In genomic region chr12:69610729-69611128, GRCh38 we compare ENCODE assay signal across 29 cellular contexts. TPM values are rescaled to one million over a fixed set of nuclear protein-coding genes. Genes with fewer than 3 reads are reported as not detected.
A peak's percentile ranks its signal among the peaks of the same experiment; 100 is the strongest.
DNase-seq lines count a peak whose midpoint lies in the region; ATAC-seq, FAIRE-seq and TF ChIP-seq lines count a peak whose summit lies in the region.
"Had no signal": no experiment of that assay in that cellular context is flagged by ENCODE, and none has a peak within 500 bp of the region (broad histone marks: within the 10 kb centered on the region; RNA-seq: fewer than 3 reads in every experiment).

Gene LRRC10 (minus strand): TSS chr12:69610907. CDS start chr12:69610838, 69 bp downstream.

- H3K36me3 Mint-ChIP-seq in neural progenitor cell, result no peaks in the 10 kb centered on the region
- no peaks in the 10 kb centered on the region for H3K36me3 Mint-ChIP-seq in activated CD8-positive, alpha-beta T cell treated with anti-CD3 and anti-CD28 coated beads, Interleukin-2, amount 10 ng/mL, durations not matched to agents 7 days and 5 days (ENCODE audit: low read depth)
- no peaks in the 10 kb centered on the region for H3K36me3 Mint-ChIP-seq in type B pancreatic cell
- H3K36me3 Mint-ChIP-seq: CD14-positive monocyte; CD8-positive, alpha-beta memory T cell had no signal

- H3K4me2 ChIP-seq in H1 (ENCODE audit: insufficient read depth in 1 of 2, low read depth in 2 of 2, low read length in 2 of 2) (no peak within 1 kb of the TSS), neural progenitor cell (no peak within 1 kb of the TSS)
- H3K4me2 ChIP-seq: KMS-11 had no signal

- no peaks in the 10 kb centered on the region for H3K9me3 ChIP-seq in H1 (ENCODE audit: insufficient read depth in 2 of 2, low read depth in 1 of 2, low read length in 1 of 2)
- peaks cover 0 to 5% (median 0%) of the 10 kb centered on the region in 11 donors for H3K9me3 ChIP-seq in heart right ventricle
- no peaks in the 10 kb centered on the region for H3K9me3 ChIP-seq in neural progenitor cell (ENCODE audit: low read depth)
- H3K9me3 ChIP-seq: BE2C had no signal

- no peak within 1 kb of the TSS for H2BK12ac ChIP-seq in H1 (ENCODE audit: low read depth, low read length)

- no peak within 1 kb of the TSS for H3K27ac ChIP-seq in H1 (ENCODE audit: low read depth, low read length)
- H3K27ac ChIP-seq in heart right ventricle, result peak within 1 kb of the TSS in 9 of 10 donors; percentile 29 to 79 (median 73)
- H3K27ac ChIP-seq in neural progenitor cell, result no peak within 1 kb of the TSS
- H3K27ac ChIP-seq: 22Rv1, KMS-11 had no signal

- TF ChIP-seq POLR2A in H1 (IDR thresholded peaks at IDR 0.05; ENCODE audit: control extremely low read depth in 1 of 2, low read depth in 2 of 2, low read length in 2 of 2), result no peak

- no peak for FAIRE-seq in H1 (lab: Jason Lieb, UNC)
- FAIRE-seq: GM12892, GM19239, H54 had no signal

- H3K27me3 ChIP-seq in H1 (replicated peaks in 1 of 4; ENCODE audit: control insufficient read depth in 3 of 4, extremely low read depth in 1 of 4, insufficient read depth in 3 of 4, low read length in 3 of 4), result no peaks in the 10 kb centered on the region
- no peaks in the 10 kb centered on the region for H3K27me3 ChIP-seq in heart right ventricle
- H3K27me3 ChIP-seq in neural progenitor cell, result no peaks in the 10 kb centered on the region
- H3K27me3 ChIP-seq: BE2C had no signal

- H3K23me2 ChIP-seq in H1 (ENCODE audit: low read depth, low read length), result no peaks in the 10 kb centered on the region

- POLR2A ChIA-PET in H1 (lab: Charles Lee; ENCODE audit: partially characterized antibody), result interaction anchor here (1.2 kb wide), 1 partner anchor 335 kb away, joined by 3 read pairs; no protein-coding TSS in a partner anchor
- POLR2A ChIA-PET in activated CD8-positive, alpha-beta T cell treated with anti-CD3 and anti-CD28 coated beads, Interleukin-2, amount 10 ng/mL, durations not matched to agents 7 days and 5 days (lab: Charles Lee), result no interaction called here

- DNase-seq in ELF-1 (ENCODE audit: low read depth, low spot score) (peak; percentile 8), H1 (ENCODE audit: low read depth in 1 of 2, low spot score in 2 of 2) (no peak), heart right ventricle (peak; percentile 50 to 66), neural progenitor cell (ENCODE audit: low spot score) (no peak), NOMO-1 treated with DMSO at 0.1 percent for 48 hours (lab: John Stamatoyannopoulos, UW; ENCODE audit: unreplicated experiment) (no peak), type B pancreatic cell (ENCODE audit: extremely low spot score, unreplicated experiment) (no peak), NCI-H1694 treated with DMSO at 0.1 percent for 48 hours (lab: John Stamatoyannopoulos, UW) (no peak)
- no peak for DNase-seq in activated CD8-positive, alpha-beta T cell treated with anti-CD3 and anti-CD28 coated beads, Interleukin-2, amount 10 ng/mL, durations not matched to agents 7 days and 5 days
- DNase-seq: BE2C; CD8-positive, alpha-beta memory T cell; DMS 273 treated with DMSO at 0.1 percent for 48 hours; DMS79; IMR-90; MM.1S; NCI-H1048; NCI-H1417; NCI-H1694; NCI-H2081; NCI-H2227 treated with DMSO at 0.1 percent for 48 hours; NCI-H526 treated with DMSO at 0.1 percent for 48 hours; RPMI8226; SHP77 treated with DMSO at 0.1 percent for 48 hours had no signal

- H2BK120ac ChIP-seq in H1 (replicated peaks; ENCODE audit: low read depth, low read length), result no peak within 1 kb of the TSS

- no peak within 1 kb of the TSS for H3K4ac ChIP-seq in H1 (replicated peaks; ENCODE audit: insufficient read length, low read depth, low read length)

- no peak within 1 kb of the TSS for H3K14ac ChIP-seq in H1 (ENCODE audit: insufficient read length)

- TF ChIP-seq RAD21 in H1 (IDR thresholded peaks at IDR 0.05 in 1 of 2, conservative IDR thresholded peaks at IDR 0.05 in 1 of 2; ENCODE audit: low read depth in 2 of 2, low read length in 2 of 2), result no peak

- TF ChIP-seq CTCF in H1 (IDR thresholded peaks at IDR 0.05; ENCODE audit: control extremely low read depth in 1 of 3, insufficient read depth in 1 of 3, low read depth in 1 of 3, low read length in 3 of 3) (no peak), heart right ventricle (IDR thresholded peaks at IDR 0.05) (peak in 1 of 9 donors; percentile 9), neural progenitor cell (IDR thresholded peaks at IDR 0.05) (no peak), type B pancreatic cell (conservative IDR thresholded peaks at IDR 0.05) (no peak)

- H3K27ac Mint-ChIP-seq in neural progenitor cell (no peak within 1 kb of the TSS), type B pancreatic cell (no peak within 1 kb of the TSS)
- no peak within 1 kb of the TSS for H3K27ac Mint-ChIP-seq in activated CD8-positive, alpha-beta T cell treated with anti-CD3 and anti-CD28 coated beads, Interleukin-2, amount 10 ng/mL, durations not matched to agents 7 days and 5 days

- no peak within 1 kb of the TSS for H3K18ac ChIP-seq in H1 (ENCODE audit: extremely low read depth, low read length)

- H3K4me1 ChIP-seq in H1 (replicated peaks in 1 of 4; ENCODE audit: control insufficient read depth in 3 of 4, insufficient read depth in 4 of 4, low read length in 3 of 4), result no peaks in the 10 kb centered on the region
- peaks cover 0 to 17% (median 0%) of the 10 kb centered on the region in 9 donors for H3K4me1 ChIP-seq in heart right ventricle
- no peaks in the 10 kb centered on the region for H3K4me1 ChIP-seq in neural progenitor cell
- H3K4me1 ChIP-seq: BE2C had no signal

- H2BK5ac ChIP-seq in H1 (ENCODE audit: low read depth, low read length), result no peak within 1 kb of the TSS

- no peaks in the 10 kb centered on the region for H3F3A ChIP-seq in neural progenitor cell (ENCODE audit: low read depth)

- H3K4me3 Mint-ChIP-seq in neural progenitor cell, result no peak within 1 kb of the TSS
- H3K4me3 Mint-ChIP-seq in activated CD8-positive, alpha-beta T cell treated with anti-CD3 and anti-CD28 coated beads, Interleukin-2, amount 10 ng/mL, durations not matched to agents 7 days and 5 days, result no peak within 1 kb of the TSS
- H3K4me3 Mint-ChIP-seq in type B pancreatic cell, result no peak within 1 kb of the TSS
- H3K4me3 Mint-ChIP-seq: CD8-positive, alpha-beta memory T cell had no signal

- H3K4me1 Mint-ChIP-seq in neural progenitor cell, result no peaks in the 10 kb centered on the region
- no peaks in the 10 kb centered on the region for H3K4me1 Mint-ChIP-seq in activated CD8-positive, alpha-beta T cell treated with anti-CD3 and anti-CD28 coated beads, Interleukin-2, amount 10 ng/mL, durations not matched to agents 7 days and 5 days (ENCODE audit: low read depth)
- H3K4me1 Mint-ChIP-seq in type B pancreatic cell (ENCODE audit: unreplicated experiment), result no peaks in the 10 kb centered on the region
- H3K4me1 Mint-ChIP-seq: CD8-positive, alpha-beta memory T cell had no signal

- no peak within 1 kb of the TSS for H4K5ac ChIP-seq in H1 (ENCODE audit: insufficient read length, low read depth, low read length)

- H4K91ac ChIP-seq in H1 (replicated peaks; ENCODE audit: insufficient read length, low read length), result no peak within 1 kb of the TSS

- WGBS in H1 (ENCODE audit: extremely low coverage in 1 of 2, insufficient coverage in 1 of 2, insufficient read length in 1 of 2, insufficient replicate concordance in 2 of 2, low coverage in 1 of 2, low lambda C conversion rate in 2 of 2, missing lambda C conversion rate in 1 of 2), 2 experiments, result 95% methylated on average over 11 of the region's 11 CpGs; no CpG with 5 or more reads in 1 of the 2 experiments
- whole genome bisulfite sequencing in heart right ventricle, 2 donors, result 58 to 65% methylated on average over 11 of the region's 11 CpGs

- peaks cover 3% of the 10 kb centered on the region for H3K9me3 Mint-ChIP-seq in neural progenitor cell
- H3K9me3 Mint-ChIP-seq in activated CD8-positive, alpha-beta T cell treated with anti-CD3 and anti-CD28 coated beads, Interleukin-2, amount 10 ng/mL, durations not matched to agents 7 days and 5 days (ENCODE audit: insufficient read depth), result no peaks in the 10 kb centered on the region
- no peaks in the 10 kb centered on the region for H3K9me3 Mint-ChIP-seq in type B pancreatic cell
- H3K9me3 Mint-ChIP-seq: CD8-positive, alpha-beta memory T cell had no signal

- CTCF ChIA-PET in H1 (lab: Charles Lee; ENCODE audit: partially characterized antibody), result interaction anchor here (0.6 to 1.6 kb wide), 5 partner anchors 8 to 267 kb away, joined by 3 to 5 read pairs (median 4); no protein-coding TSS in a partner anchor
- CTCF ChIA-PET in activated CD8-positive, alpha-beta T cell treated with anti-CD3 and anti-CD28 coated beads, Interleukin-2, amount 10 ng/mL, durations not matched to agents 7 days and 5 days (lab: Charles Lee), result no interaction called here

- TF ChIP-seq EP300 in H1 (IDR thresholded peaks at IDR 0.05; ENCODE audit: borderline replicate concordance in 1 of 2, low read depth in 2 of 2, low read length in 2 of 2), result no peak

- no peak within 1 kb of the TSS for H2BK20ac ChIP-seq in H1 (ENCODE audit: low read length)

- H4K20me1 ChIP-seq in H1 (replicated peaks in 1 of 2; ENCODE audit: control insufficient read depth in 1 of 2, insufficient read depth in 2 of 2, low read length in 2 of 2) (no peaks in the 10 kb centered on the region), neural progenitor cell (ENCODE audit: low read depth) (no peaks in the 10 kb centered on the region)

- H2AFZ ChIP-seq in H1 (ENCODE audit: low read length), result peak within 1 kb of the TSS; percentile 15; the same call in 1 of the 2 replicates
- H2AFZ ChIP-seq in neural progenitor cell (replicated peaks), result peak within 1 kb of the TSS; percentile 28

- 0 out of 2 replicates have a peak within 1 kb of the TSS, but pooled peaks have one; percentile 47 for H2BK15ac ChIP-seq in H1 (ENCODE audit: low read length)

- peak; percentile 76 to 92 (median 84) for ATAC-seq in heart right ventricle
- ATAC-seq in activated CD8-positive, alpha-beta T cell treated with anti-CD3 and anti-CD28 coated beads, Interleukin-2, amount 10 ng/mL, durations not matched to agents 7 days and 5 days, result no peak

- no peaks in the 10 kb centered on the region for H3K79me2 ChIP-seq in H1 (ENCODE audit: control insufficient read depth in 1 of 2, insufficient read depth in 2 of 2, low read length in 2 of 2)
- H3K79me2 ChIP-seq in neural progenitor cell (ENCODE audit: low read depth), result no peaks in the 10 kb centered on the region

- no peak within 1 kb of the TSS for H3K56ac ChIP-seq in H1 (replicated peaks; ENCODE audit: insufficient read length, low read depth, low read length)

- H3K27me3 Mint-ChIP-seq in neural progenitor cell (ENCODE audit: insufficient read depth, low read depth), result peaks cover 4% of the 10 kb centered on the region
- H3K27me3 Mint-ChIP-seq in activated CD8-positive, alpha-beta T cell treated with anti-CD3 and anti-CD28 coated beads, Interleukin-2, amount 10 ng/mL, durations not matched to agents 7 days and 5 days (ENCODE audit: low read depth), result peaks cover 10% of the 10 kb centered on the region
- peaks cover 4% of the 10 kb centered on the region for H3K27me3 Mint-ChIP-seq in type B pancreatic cell

- intact Hi-C loops in heart right ventricle (cut with DNase I), result no loop called here

- H3K9ac ChIP-seq in H1 (replicated peaks in 1 of 4; ENCODE audit: extremely low read depth in 1 of 4, low read depth in 3 of 4, low read length in 3 of 4) (no peak within 1 kb of the TSS), neural progenitor cell (no peak within 1 kb of the TSS)
- H3K9ac ChIP-seq: KMS-11 had no signal

- no peaks in the 10 kb centered on the region for H3K79me1 ChIP-seq in H1 (ENCODE audit: low read depth, low read length)

- H3K4me3 ChIP-seq in H1 (ENCODE audit: extremely low read depth in 1 of 4, insufficient read depth in 2 of 4, low read depth in 3 of 4, low read length in 4 of 4) (no peak within 1 kb of the TSS), heart right ventricle (peak within 1 kb of the TSS in 9 of 10 donors; percentile 27 to 56 (median 45)), neural progenitor cell (no peak within 1 kb of the TSS)

- no peaks in the 10 kb centered on the region for H3K36me3 ChIP-seq in H1 (ENCODE audit: control insufficient read depth in 2 of 4, insufficient read depth in 4 of 4, low read length in 3 of 4)
- no peaks in the 10 kb centered on the region for H3K36me3 ChIP-seq in heart right ventricle
- no peaks in the 10 kb centered on the region for H3K36me3 ChIP-seq in neural progenitor cell
- H3K36me3 ChIP-seq: BE2C had no signal

- H3K23ac ChIP-seq in H1 (ENCODE audit: insufficient read length), result no peak within 1 kb of the TSS

- H4K8ac ChIP-seq in H1 (ENCODE audit: extremely low read depth, insufficient read depth, low read length), result peak within 1 kb of the TSS; percentile 48; the same call in 1 of the 2 replicates

- H2AK5ac ChIP-seq in H1 (ENCODE audit: low read depth, low read length), result no peak within 1 kb of the TSS

RNA-seq across cellular contexts. Expression of gene LRRC10, which starts in this region (rescaled TPM):
- total RNA-seq in H1 (2021; fragmentation: NEBNext Ultra II Directional; extraction: Animal tissue kit (Norgen Biotek cat#: 25700)), result not detected in 2 replicates
- polyA plus RNA-seq in H1 (2011; rRNA removed) (not detected in 2 replicates), heart right ventricle (10 to 100 TPM in 1 of 2 donors, 1 to 10 TPM in 1; 3.4 to 31.4 TPM)
- polyA plus RNA-seq in H1 (2011; cell fraction: cytosol; rRNA removed), result not detected
- polyA plus RNA-seq in H1 (2011; cell fraction: nucleus; rRNA removed), result not detected
- polyA plus RNA-seq in H1 (2012, experiment 1 of 2), result not detected in 4 replicates
- polyA plus RNA-seq in H1 (2012, experiment 2 of 2), result not detected
- not detected for polyA plus RNA-seq in H1 (2013, experiment 1 of 2)
- polyA plus RNA-seq in H1 (2013, experiment 2 of 2), result not detected
- not detected in 2 replicates for polyA minus RNA-seq in H1 (2011; rRNA and poly(A)+ RNA removed)
- not detected for polyA minus RNA-seq in H1 (2011; cell fraction: cytosol; rRNA and poly(A)+ RNA removed)
- polyA minus RNA-seq in H1 (2011; cell fraction: nucleus; rRNA and poly(A)+ RNA removed), result not detected
- total RNA-seq in heart right ventricle (10 to 100 TPM; 14.4 to 75.7 (median 40.9) TPM), neural progenitor cell (ENCODE audit: low replicate concordance) (not detected in 2 replicates), type B pancreatic cell (ENCODE audit: low replicate concordance) (not detected in 2 replicates)
- total RNA-seq in activated CD8-positive, alpha-beta T cell treated with anti-CD3 and anti-CD28 coated beads, Interleukin-2, amount 10 ng/mL, durations not matched to agents 7 days and 5 days, result not detected
- total RNA-seq: CD8-positive, alpha-beta memory T cell; IMR-90; NCI-H460 had no signal
- polyA plus RNA-seq: CD14-positive monocyte; CD8-positive, alpha-beta memory T cell; IMR-90 had no signal

Comparison
In these comparisons a context has a peak if more than half of its experiments do, and no peak if none do; other contexts are left out.
1. RNA of gene LRRC10 (total RNA-seq): 14.4 to 75.7 TPM in heart right ventricle; not detected in H1, not detected in neural progenitor cell, not detected in activated CD8-positive, alpha-beta T cell treated with anti-CD3 and anti-CD28 coated beads, Interleukin-2, amount 10 ng/mL, durations not matched to agents 7 days and 5 days and not detected in type B pancreatic cell; every median in the first group is over 10 times any median in the second.
2. RNA of gene LRRC10 (polyA plus RNA-seq): 3.4 to 31.4 TPM in heart right ventricle; not detected in H1; every median in the first group is over 4 times any median in the second.
3. DNase-seq: peak in ELF-1 (single experiment) and heart right ventricle (2 of 2); none in H1 (0 of 2), neural progenitor cell (single experiment), activated CD8-positive, alpha-beta T cell treated with anti-CD3 and anti-CD28 coated beads, Interleukin-2, amount 10 ng/mL, durations not matched to agents 7 days and 5 days (single experiment), NOMO-1 treated with DMSO at 0.1 percent for 48 hours (single experiment), type B pancreatic cell (single experiment) and NCI-H1694 treated with DMSO at 0.1 percent for 48 hours (single experiment).
4. H3K27ac ChIP-seq: peak in heart right ventricle (9 of 10); none in H1 (single experiment) and neural progenitor cell (single experiment).
5. H3K4me3 ChIP-seq: peak in heart right ventricle (9 of 10); none in H1 (0 of 4) and neural progenitor cell (single experiment).